Comparison of ENCODE assay signal across 11 cellular contexts in the genomic region with DNA sequence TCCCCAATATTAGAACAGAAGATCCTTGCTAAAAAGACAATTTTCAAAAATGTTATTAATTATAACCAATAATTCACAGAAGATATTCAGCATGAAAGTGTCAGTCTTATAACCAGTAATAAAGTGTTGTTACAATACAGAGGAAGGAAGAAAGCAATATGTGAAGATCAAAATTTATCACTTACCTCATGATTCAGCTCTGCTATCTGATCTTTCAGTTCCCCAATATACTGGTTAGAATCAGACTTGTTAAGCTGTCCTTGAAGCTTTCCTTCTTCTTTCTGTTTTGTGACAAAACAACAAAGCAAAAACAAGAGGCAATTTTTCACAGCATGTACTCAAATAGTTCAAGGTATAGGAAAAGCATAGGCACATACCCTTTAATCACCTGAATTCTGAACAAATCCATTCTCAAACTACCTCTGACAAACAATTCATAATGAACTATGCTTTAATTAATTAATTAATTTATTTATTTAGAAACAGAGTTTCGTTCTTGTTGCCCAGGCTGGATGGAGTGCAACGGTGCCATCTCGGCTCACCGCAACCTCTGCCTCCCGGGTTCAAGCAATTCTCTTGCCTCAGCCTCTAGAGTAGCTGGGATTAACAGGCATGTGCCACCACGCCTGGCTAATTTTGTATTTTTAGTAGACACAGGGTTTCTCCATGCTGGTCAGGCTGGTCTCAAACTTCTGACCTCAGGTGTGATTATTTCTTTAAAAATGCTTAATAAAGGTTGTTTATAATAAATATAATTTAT.
DNase-seq lines count a peak whose midpoint lies in the region; ATAC-seq and TF ChIP-seq lines count a peak whose summit lies in the region.
"Had no signal": no experiment of that assay in that cellular context is flagged by ENCODE, and none has a peak within 500 bp of the region (broad histone marks: within the 10 kb centered on the region; RNA-seq: fewer than 3 reads in every experiment).

No MANE protein-coding gene starts in this region.

- H3K27me3 Mint-ChIP-seq in neural progenitor cell (ENCODE audit: insufficient read depth, low read depth) = no peaks in the 10 kb centered on the region

- H3K9me3 ChIP-seq in smooth muscle cell (replicated peaks; ENCODE audit: low read depth) (no peaks in the 10 kb centered on the region), neural progenitor cell (ENCODE audit: low read depth) (no peaks in the 10 kb centered on the region)
- H3K9me3 ChIP-seq: BLaER1, vagina had no signal

- no peak overlapping the region for H3K27ac Mint-ChIP-seq in neural progenitor cell

- DNase-seq in CD1c-positive myeloid dendritic cell (ENCODE audit: extremely low spot score) (peak; percentile 39), HL-60 (ENCODE audit: low read depth in 1 of 2, low spot score in 1 of 2) (no peak), islet precursor cell (no peak), smooth muscle cell (lab: John Stamatoyannopoulos, UW; ENCODE audit: unreplicated experiment) (no peak), neural progenitor cell (ENCODE audit: low spot score) (no peak)
- DNase-seq in stimulated activated CD8-positive, alpha-beta memory T cell treated with anti-CD3 and anti-CD28 coated beads, Interleukin-4, amount 100 ng/mL, for 48 hours = no peak

- H3K9me3 Mint-ChIP-seq in neural progenitor cell = no peaks in the 10 kb centered on the region

- no peaks in the 10 kb centered on the region for H3K36me3 ChIP-seq in smooth muscle cell (ENCODE audit: low read depth)
- no peaks in the 10 kb centered on the region for H3K36me3 ChIP-seq in neural progenitor cell
- H3K36me3 ChIP-seq: BLaER1, cardiac muscle cell, vagina had no signal

- ATAC-seq in GM19025 (IDR thresholded peaks at IDR 0.05; ENCODE audit: low read depth, unreplicated experiment) (peak; percentile 72), HG02759 (IDR thresholded peaks at IDR 0.05; ENCODE audit: unreplicated experiment) (peak; percentile 86)

- TF ChIP-seq CTCF in HL-60 (IDR thresholded peaks at IDR 0.05; ENCODE audit: insufficient read depth, low read length) (no peak), smooth muscle cell (IDR thresholded peaks at IDR 0.05; ENCODE audit: borderline replicate concordance, insufficient read depth, poor library complexity, severe bottlenecking) (no peak), neural progenitor cell (IDR thresholded peaks at IDR 0.05) (no peak)

- 95% methylated on average over 6 of the region's 6 CpGs for WGBS in smooth muscle cell (ENCODE audit: low lambda C conversion rate)

- H3K4me2 ChIP-seq in smooth muscle cell (no peak overlapping the region), neural progenitor cell (no peak overlapping the region)
- H3K4me2 ChIP-seq: BLaER1 had no signal

- no peaks in the 10 kb centered on the region for H3K4me1 Mint-ChIP-seq in neural progenitor cell

- H3K4me3 Mint-ChIP-seq in neural progenitor cell = no peak overlapping the region

- H3K4me3 ChIP-seq in HL-60 (replicated peaks; ENCODE audit: insufficient read depth, low read length) (no peak overlapping the region), smooth muscle cell (no peak overlapping the region), neural progenitor cell (no peak overlapping the region)
- H3K4me3 ChIP-seq: BLaER1, cardiac muscle cell, vagina had no signal

- H2AFZ ChIP-seq in smooth muscle cell (ENCODE audit: low read depth) (no peak overlapping the region), neural progenitor cell (replicated peaks) (no peak overlapping the region)

- no peaks in the 10 kb centered on the region for H3K27me3 ChIP-seq in HL-60 (ENCODE audit: insufficient read depth, poor library complexity, severe bottlenecking)
- H3K27me3 ChIP-seq in smooth muscle cell (ENCODE audit: low read depth) = no peaks in the 10 kb centered on the region
- H3K27me3 ChIP-seq in neural progenitor cell = no peaks in the 10 kb centered on the region
- H3K27me3 ChIP-seq: BLaER1, cardiac muscle cell, vagina had no signal

- no peaks in the 10 kb centered on the region for H4K20me1 ChIP-seq in smooth muscle cell (ENCODE audit: low read depth)
- no peaks in the 10 kb centered on the region for H4K20me1 ChIP-seq in neural progenitor cell (ENCODE audit: low read depth)
- H4K20me1 ChIP-seq: BLaER1 had no signal

- H3K9ac ChIP-seq in smooth muscle cell (ENCODE audit: low read depth) (no peak overlapping the region), neural progenitor cell (no peak overlapping the region)
- H3K9ac ChIP-seq: BLaER1 had no signal

- H3F3A ChIP-seq in smooth muscle cell (ENCODE audit: low read depth) (no peaks in the 10 kb centered on the region), neural progenitor cell (ENCODE audit: low read depth) (no peaks in the 10 kb centered on the region)

- peak overlapping the region; percentile 29 for H3K27ac ChIP-seq in HL-60 (replicated peaks)
- no peak overlapping the region for H3K27ac ChIP-seq in smooth muscle cell (ENCODE audit: low read depth)
- H3K27ac ChIP-seq in neural progenitor cell = no peak overlapping the region
- H3K27ac ChIP-seq: BLaER1, cardiac muscle cell, vagina had no signal

- H3K36me3 Mint-ChIP-seq in neural progenitor cell = no peaks in the 10 kb centered on the region

- H3K4me1 ChIP-seq in smooth muscle cell (ENCODE audit: low read depth) = no peaks in the 10 kb centered on the region
- no peaks in the 10 kb centered on the region for H3K4me1 ChIP-seq in neural progenitor cell
- H3K4me1 ChIP-seq: BLaER1, vagina had no signal

- H3K79me2 ChIP-seq in smooth muscle cell (ENCODE audit: low read depth) = no peaks in the 10 kb centered on the region
- no peaks in the 10 kb centered on the region for H3K79me2 ChIP-seq in neural progenitor cell (ENCODE audit: low read depth)
